ENCODE assay signal across 26 cellular contexts in the genomic region with DNA sequence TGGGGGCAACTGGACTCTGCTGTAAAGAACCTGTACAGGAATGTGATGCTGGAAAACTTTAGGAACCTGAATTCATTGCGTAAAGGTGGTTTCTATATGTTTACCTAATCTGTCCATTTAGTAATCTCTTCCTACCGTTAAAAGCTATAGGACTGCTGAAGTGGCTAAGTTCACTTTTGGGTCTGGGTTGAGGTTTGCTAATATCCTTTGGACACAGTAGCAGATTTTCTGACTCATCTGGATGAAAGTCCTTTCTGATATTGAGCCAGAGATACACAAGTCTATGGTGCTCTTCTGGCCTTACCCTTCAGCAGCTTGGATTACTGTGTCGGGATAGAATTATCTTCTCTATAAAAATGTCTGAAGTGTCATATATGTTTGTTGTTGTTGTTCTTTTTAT. TPM values are rescaled to one million over a fixed set of nuclear protein-coding genes. Genes with fewer than 3 reads are reported as not detected.
"Had no signal": no experiment of that assay in that cellular context is flagged by ENCODE, and none has a peak within 500 bp of the region (broad histone marks: within the 10 kb centered on the region; RNA-seq: fewer than 3 reads in every experiment).

No MANE protein-coding gene starts in this region.

- ATAC-seq: activated naive CD4-positive, alpha-beta T cell treated with anti-CD3 and anti-CD28 coated beads, Interleukin-2, amount 50 U/mL, for 72 hours; left lobe of liver; naive thymus-derived CD4-positive, alpha-beta T cell; sciatic nerve; stimulated activated naive B cell treated with anti-CD40 and anti-IgM and Interleukin-4, amounts not matched to agents 10 μg/mL and 1 μg/mL and 100 μg/mL, for 72 hours had no signal

- H3K27ac ChIP-seq: adrenal gland, thoracic aorta, vagina had no signal

- H3K4me3 ChIP-seq: adrenal gland, lung, smooth muscle cell, thoracic aorta, vagina had no signal

- H3K9me3 ChIP-seq: adrenal gland, thoracic aorta, vagina had no signal

- H3K4me1 ChIP-seq: adrenal gland, vagina had no signal

- H3K36me3 ChIP-seq: adrenal gland, thoracic aorta, vagina had no signal

- DNase-seq: activated CD4-positive, alpha-beta T cell treated with anti-CD3 and anti-CD28 coated beads for 1 hour; activated T-cell treated with anti-CD3 and anti-CD28 coated beads, Interleukin-2, amount 50 U/mL, for 1 hour; adrenal gland; effector CD4-positive, alpha-beta T cell; naive thymus-derived CD4-positive, alpha-beta T cell; occipital lobe; posterior cingulate gyrus; stimulated activated CD4-positive, alpha-beta T cell treated with anti-CD3 and anti-CD28 coated beads, Interleukin-2, amount 100 ng/mL, for 48 hours; stimulated activated CD8-positive, alpha-beta memory T cell treated with anti-CD3 and anti-CD28 coated beads, Interleukin-4, amount 100 ng/mL, for 48 hours; stimulated activated naive B cell treated with anti-CD40 and anti-IgM and Interleukin-4, amounts not matched to agents 10 μg/mL and 1 μg/mL and 100 μg/mL, for 72 hours; T-helper 9 cell had no signal

- H3K27me3 ChIP-seq: adrenal gland, vagina had no signal

RNA-seq across cellular contexts. Expression of a gene that starts 22.3 kb away (rescaled TPM):
- total RNA-seq: activated naive CD4-positive, alpha-beta T cell treated with anti-CD3 and anti-CD28 coated beads, Interleukin-2, amount 50 U/mL, for 72 hours; adrenal gland; chondrocyte; epithelial cell of proximal tubule; fibroblast of villous mesenchyme; glomerular endothelial cell; kidney epithelial cell; left lobe of liver; lung; naive thymus-derived CD4-positive, alpha-beta T cell; neural crest cell; occipital lobe; renal cortical epithelial cell; sciatic nerve; smooth muscle cell; T-helper 1 cell treated with Interleukin-12 subunit alpha and Interleukin-12 subunit beta and Interleukin-4 antibody, amounts not matched to agents 30 ng/mL and 1 ng/mL, for 36 hours; thoracic aorta; vagina had no signal
- polyA plus RNA-seq: adrenal gland; lung; naive thymus-derived CD4-positive, alpha-beta T cell; smooth muscle cell had no signal

RNA-seq across cellular contexts. Expression of a gene that starts 50.8 kb away (rescaled TPM):
- total RNA-seq: chondrocyte, left lobe of liver, sciatic nerve, vagina had no signal
- polyA plus RNA-seq: adrenal gland; lung; naive thymus-derived CD4-positive, alpha-beta T cell; smooth muscle cell had no signal
